8 cellular contexts compared by ENCODE assay signal in the genomic region with DNA sequence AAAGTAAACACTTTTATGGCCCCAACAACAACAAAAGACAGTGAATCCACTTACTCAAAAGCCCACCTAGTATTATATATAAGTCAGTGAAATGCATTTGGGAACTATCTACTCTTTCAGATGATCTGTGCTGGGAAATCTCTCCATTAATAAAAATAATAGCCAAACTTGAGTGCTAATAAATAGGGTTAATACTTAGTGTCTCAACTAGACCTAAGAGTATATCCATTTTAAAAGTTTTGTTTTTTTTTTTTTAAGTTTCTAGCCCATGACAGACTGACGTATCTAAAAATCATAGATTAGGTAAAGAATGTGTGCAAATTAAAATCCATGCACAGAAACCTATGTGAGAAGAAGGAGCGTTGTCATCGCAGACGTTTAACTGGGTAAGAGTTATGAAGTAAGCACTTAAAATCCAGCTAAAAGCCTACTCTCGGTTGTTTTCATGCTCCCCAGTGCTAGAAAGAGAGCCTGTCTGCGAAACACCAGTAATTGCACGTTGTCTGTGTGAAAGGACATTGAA.
DNase-seq lines count a peak whose midpoint lies in the region; ATAC-seq and TF ChIP-seq lines count a peak whose summit lies in the region.

No MANE protein-coding gene starts in this region.

- TF ChIP-seq POLR2A in upper lobe of left lung (IDR thresholded peaks at IDR 0.05): no peak

- H3K4me1 Mint-ChIP-seq in activated naive CD4-positive, alpha-beta T cell treated with anti-CD3 and anti-CD28 coated beads for 36 hours (ENCODE audit: low read depth): peaks cover 37% of the 10 kb centered on the region

- no peaks in the 10 kb centered on the region for H3K27me3 ChIP-seq in lung (ENCODE audit: control insufficient read depth, insufficient read depth)
- H3K27me3 ChIP-seq in upper lobe of left lung: no peaks in the 10 kb centered on the region

- ATAC-seq in lung (ENCODE audit: insufficient read depth, low FRiP score): no peak
- no peak for ATAC-seq in upper lobe of left lung (ENCODE audit: low FRiP score in 2 of 2)
- no peak for ATAC-seq in HG03460 (IDR thresholded peaks at IDR 0.05; ENCODE audit: unreplicated experiment)

- TF ChIP-seq EP300 in upper lobe of left lung (IDR thresholded peaks at IDR 0.05): no peak

- DNase-seq in activated naive CD4-positive, alpha-beta T cell treated with anti-CD3 and anti-CD28 coated beads for 36 hours: no peak
- no peak for DNase-seq in activated naive CD4-positive, alpha-beta T cell treated with anti-CD3 and anti-CD28 coated beads, Interleukin-2, amount 50 U/mL, for 16 hours
- DNase-seq in astrocyte of the cerebellum (ENCODE audit: low read depth) (no peak), lung (ENCODE audit: low spot score) (no peak), upper lobe of left lung (no peak), NCI-H2107 treated with DMSO at 0.1 percent for 48 hours (lab: John Stamatoyannopoulos, UW; ENCODE audit: unreplicated experiment) (no peak), HUDEP-2 (lab: John Stamatoyannopoulos, UW; ENCODE audit: unreplicated experiment in 76 of 76) (no peak)

- intact Hi-C loops in activated naive CD4-positive, alpha-beta T cell treated with anti-CD3 and anti-CD28 coated beads for 36 hours (cut with micrococcal nuclease): loop anchor here (1.0 to 2.0 kb wide), 3 partner anchors 13 to 99 kb away; no protein-coding TSS in a partner anchor

- H3K4me3 ChIP-seq in astrocyte of the cerebellum (ENCODE audit: low read depth, low read length) (peak overlapping the region; percentile 35), lung (no peak overlapping the region), upper lobe of left lung (peak overlapping the region in 3 of 4 donors; percentile 41 to 55 (median 54))

- H3K27me3 Mint-ChIP-seq in activated naive CD4-positive, alpha-beta T cell treated with anti-CD3 and anti-CD28 coated beads for 36 hours (ENCODE audit: low read depth): no peaks in the 10 kb centered on the region

- H3K9me3 ChIP-seq in lung (ENCODE audit: control insufficient read depth in 2 of 2, insufficient read depth in 1 of 2, low read length in 1 of 2): peaks cover 0 to 2% of the 10 kb centered on the region in 2 donors
- H3K9me3 ChIP-seq in upper lobe of left lung: no peaks in the 10 kb centered on the region

- 17 to 22% methylated on average over 7 of the region's 7 CpGs for WGBS in lung, 2 donors
- WGBS in upper lobe of left lung, 2 donors: 16 to 23% methylated on average over 7 of the region's 7 CpGs

- H3K27ac ChIP-seq in lung (ENCODE audit: low read depth in 1 of 2, low read length in 1 of 2): peak overlapping the region; percentile 35 to 79
- peak overlapping the region; percentile 56 to 87 (median 76) for H3K27ac ChIP-seq in upper lobe of left lung

- H3K4me3 Mint-ChIP-seq in activated naive CD4-positive, alpha-beta T cell treated with anti-CD3 and anti-CD28 coated beads for 36 hours: peak overlapping the region; percentile 92

- H3K4me1 ChIP-seq in lung (ENCODE audit: control insufficient read depth in 2 of 2, insufficient read depth in 2 of 2, low read length in 2 of 2): peaks cover 0 to 6% of the 10 kb centered on the region in 2 donors
- H3K4me1 ChIP-seq in upper lobe of left lung: peaks cover 12 to 21% (median 16%) of the 10 kb centered on the region in 4 donors

- no peak overlapping the region for H3K27ac Mint-ChIP-seq in activated naive CD4-positive, alpha-beta T cell treated with anti-CD3 and anti-CD28 coated beads for 36 hours

- TF ChIP-seq CTCF in astrocyte of the cerebellum (IDR thresholded peaks at IDR 0.05; ENCODE audit: low read depth, low read length, missing control alignments): no peak
- no peak for TF ChIP-seq CTCF in lung (IDR thresholded peaks at IDR 0.05; ENCODE audit: control extremely low read depth, extremely low read depth)
- TF ChIP-seq CTCF in upper lobe of left lung (IDR thresholded peaks at IDR 0.05): no peak

- H3K36me3 ChIP-seq in lung (ENCODE audit: control insufficient read depth in 2 of 2, insufficient read depth in 2 of 2, low read length in 2 of 2): no peaks in the 10 kb centered on the region
- no peaks in the 10 kb centered on the region for H3K36me3 ChIP-seq in upper lobe of left lung

- H3K9me3 Mint-ChIP-seq in activated naive CD4-positive, alpha-beta T cell treated with anti-CD3 and anti-CD28 coated beads for 36 hours: no peaks in the 10 kb centered on the region

- CTCF ChIA-PET in activated naive CD4-positive, alpha-beta T cell treated with anti-CD3 and anti-CD28 coated beads for 36 hours (lab: Charles Lee): interaction anchor here (1.0 to 1.6 kb wide), 3 partner anchors 9 to 174 kb away, joined by 6 to 8 read pairs (median 7); no protein-coding TSS in a partner anchor

- H3K36me3 Mint-ChIP-seq in activated naive CD4-positive, alpha-beta T cell treated with anti-CD3 and anti-CD28 coated beads for 36 hours (ENCODE audit: low read depth): peaks cover 2% of the 10 kb centered on the region

- in situ Hi-C loops in astrocyte of the cerebellum (cut with HindIII; ENCODE audit: low sequenced_read_pairs): no loop called here
